ENCODE assay signal across 1 cellular context in the genomic region with DNA sequence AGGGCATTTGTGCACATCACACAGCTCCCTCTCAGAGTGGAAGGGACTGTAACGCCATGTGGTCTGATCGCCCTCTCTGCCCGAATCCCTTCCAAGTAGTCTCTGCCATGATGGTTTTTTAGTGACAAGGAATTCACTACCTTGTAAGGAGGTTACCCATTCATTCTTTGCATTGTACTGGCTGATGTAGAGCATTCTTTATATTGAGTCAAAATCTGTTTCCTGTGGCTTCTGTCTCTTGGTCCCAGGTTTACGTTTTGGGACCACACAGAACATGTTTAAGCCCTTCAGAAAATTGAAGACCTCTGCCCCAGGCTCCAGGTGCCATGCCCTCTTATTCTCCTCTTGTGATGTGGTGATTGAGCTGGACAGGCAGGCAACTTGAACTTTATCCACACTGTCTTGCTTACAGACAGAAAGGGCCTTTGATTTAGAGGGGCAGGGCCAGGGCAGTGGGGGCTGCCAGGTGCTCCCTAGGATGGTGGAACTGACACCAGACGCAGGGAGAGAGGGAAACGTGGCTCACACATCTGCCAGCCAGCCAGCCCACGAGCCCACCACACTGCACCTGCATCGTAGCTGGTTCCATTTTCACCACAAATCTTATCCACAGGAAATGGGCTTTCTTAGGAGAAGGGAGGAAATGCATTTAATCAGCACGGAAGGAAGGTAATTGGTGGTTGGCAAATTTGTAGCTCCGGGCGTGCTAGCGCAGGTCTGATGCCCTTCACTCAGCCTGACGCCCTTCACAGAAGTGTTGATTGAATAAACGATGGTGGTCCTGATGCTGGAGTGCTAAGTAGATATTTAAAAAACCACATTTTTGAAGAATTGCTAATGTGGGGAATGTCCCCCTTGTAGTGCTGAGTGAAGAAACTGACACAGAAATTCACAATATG.
TF ChIP-seq lines count a peak whose summit lies in the region.

No MANE protein-coding gene starts in this region.

TF ChIP-seq in GM23338, 12 proteins besides CTCF, POLR2A, EP300 and RAD21 (continued from another document):
- TF ChIP-seq, protein P1, sequence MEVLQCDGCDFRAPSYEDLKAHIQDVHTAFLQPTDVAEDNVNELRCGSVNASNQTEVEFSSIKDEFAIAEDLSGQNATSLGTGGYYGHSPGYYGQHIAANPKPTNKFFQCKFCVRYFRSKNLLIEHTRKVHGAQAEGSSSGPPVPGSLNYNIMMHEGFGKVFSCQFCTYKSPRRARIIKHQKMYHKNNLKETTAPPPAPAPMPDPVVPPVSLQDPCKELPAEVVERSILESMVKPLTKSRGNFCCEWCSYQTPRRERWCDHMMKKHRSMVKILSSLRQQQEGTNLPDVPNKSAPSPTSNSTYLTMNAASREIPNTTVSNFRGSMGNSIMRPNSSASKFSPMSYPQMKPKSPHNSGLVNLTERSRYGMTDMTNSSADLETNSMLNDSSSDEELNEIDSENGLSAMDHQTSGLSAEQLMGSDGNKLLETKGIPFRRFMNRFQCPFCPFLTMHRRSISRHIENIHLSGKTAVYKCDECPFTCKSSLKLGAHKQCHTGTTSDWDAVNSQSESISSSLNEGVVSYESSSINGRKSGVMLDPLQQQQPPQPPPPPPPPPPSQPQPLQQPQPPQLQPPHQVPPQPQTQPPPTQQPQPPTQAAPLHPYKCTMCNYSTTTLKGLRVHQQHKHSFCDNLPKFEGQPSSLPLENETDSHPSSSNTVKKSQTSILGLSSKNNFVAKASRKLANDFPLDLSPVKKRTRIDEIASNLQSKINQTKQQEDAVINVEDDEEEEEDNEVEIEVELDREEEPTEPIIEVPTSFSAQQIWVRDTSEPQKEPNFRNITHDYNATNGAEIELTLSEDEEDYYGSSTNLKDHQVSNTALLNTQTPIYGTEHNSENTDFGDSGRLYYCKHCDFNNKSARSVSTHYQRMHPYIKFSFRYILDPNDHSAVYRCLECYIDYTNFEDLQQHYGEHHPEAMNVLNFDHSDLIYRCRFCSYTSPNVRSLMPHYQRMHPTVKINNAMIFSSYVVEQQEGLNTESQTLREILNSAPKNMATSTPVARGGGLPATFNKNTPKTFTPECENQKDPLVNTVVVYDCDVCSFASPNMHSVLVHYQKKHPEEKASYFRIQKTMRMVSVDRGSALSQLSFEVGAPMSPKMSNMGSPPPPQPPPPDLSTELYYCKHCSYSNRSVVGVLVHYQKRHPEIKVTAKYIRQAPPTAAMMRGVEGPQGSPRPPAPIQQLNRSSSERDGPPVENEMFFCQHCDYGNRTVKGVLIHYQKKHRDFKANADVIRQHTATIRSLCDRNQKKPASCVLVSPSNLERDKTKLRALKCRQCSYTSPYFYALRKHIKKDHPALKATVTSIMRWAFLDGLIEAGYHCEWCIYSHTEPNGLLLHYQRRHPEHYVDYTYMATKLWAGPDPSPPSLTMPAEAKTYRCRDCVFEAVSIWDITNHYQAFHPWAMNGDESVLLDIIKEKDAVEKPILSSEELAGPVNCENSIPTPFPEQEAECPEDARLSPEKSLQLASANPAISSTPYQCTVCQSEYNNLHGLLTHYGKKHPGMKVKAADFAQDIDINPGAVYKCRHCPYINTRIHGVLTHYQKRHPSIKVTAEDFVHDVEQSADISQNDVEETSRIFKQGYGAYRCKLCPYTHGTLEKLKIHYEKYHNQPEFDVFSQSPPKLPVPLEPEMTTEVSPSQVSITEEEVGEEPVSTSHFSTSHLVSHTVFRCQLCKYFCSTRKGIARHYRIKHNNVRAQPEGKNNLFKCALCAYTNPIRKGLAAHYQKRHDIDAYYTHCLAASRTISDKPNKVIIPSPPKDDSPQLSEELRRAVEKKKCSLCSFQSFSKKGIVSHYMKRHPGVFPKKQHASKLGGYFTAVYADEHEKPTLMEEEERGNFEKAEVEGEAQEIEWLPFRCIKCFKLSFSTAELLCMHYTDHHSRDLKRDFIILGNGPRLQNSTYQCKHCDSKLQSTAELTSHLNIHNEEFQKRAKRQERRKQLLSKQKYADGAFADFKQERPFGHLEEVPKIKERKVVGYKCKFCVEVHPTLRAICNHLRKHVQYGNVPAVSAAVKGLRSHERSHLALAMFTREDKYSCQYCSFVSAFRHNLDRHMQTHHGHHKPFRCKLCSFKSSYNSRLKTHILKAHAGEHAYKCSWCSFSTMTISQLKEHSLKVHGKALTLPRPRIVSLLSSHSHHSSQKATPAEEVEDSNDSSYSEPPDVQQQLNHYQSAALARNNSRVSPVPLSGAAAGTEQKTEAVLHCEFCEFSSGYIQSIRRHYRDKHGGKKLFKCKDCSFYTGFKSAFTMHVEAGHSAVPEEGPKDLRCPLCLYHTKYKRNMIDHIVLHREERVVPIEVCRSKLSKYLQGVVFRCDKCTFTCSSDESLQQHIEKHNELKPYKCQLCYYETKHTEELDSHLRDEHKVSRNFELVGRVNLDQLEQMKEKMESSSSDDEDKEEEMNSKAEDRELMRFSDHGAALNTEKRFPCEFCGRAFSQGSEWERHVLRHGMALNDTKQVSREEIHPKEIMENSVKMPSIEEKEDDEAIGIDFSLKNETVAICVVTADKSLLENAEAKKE (CRISPR knock-in tag; IDR thresholded peaks at IDR 0.05), result no peak
- TF ChIP-seq, protein P2, sequence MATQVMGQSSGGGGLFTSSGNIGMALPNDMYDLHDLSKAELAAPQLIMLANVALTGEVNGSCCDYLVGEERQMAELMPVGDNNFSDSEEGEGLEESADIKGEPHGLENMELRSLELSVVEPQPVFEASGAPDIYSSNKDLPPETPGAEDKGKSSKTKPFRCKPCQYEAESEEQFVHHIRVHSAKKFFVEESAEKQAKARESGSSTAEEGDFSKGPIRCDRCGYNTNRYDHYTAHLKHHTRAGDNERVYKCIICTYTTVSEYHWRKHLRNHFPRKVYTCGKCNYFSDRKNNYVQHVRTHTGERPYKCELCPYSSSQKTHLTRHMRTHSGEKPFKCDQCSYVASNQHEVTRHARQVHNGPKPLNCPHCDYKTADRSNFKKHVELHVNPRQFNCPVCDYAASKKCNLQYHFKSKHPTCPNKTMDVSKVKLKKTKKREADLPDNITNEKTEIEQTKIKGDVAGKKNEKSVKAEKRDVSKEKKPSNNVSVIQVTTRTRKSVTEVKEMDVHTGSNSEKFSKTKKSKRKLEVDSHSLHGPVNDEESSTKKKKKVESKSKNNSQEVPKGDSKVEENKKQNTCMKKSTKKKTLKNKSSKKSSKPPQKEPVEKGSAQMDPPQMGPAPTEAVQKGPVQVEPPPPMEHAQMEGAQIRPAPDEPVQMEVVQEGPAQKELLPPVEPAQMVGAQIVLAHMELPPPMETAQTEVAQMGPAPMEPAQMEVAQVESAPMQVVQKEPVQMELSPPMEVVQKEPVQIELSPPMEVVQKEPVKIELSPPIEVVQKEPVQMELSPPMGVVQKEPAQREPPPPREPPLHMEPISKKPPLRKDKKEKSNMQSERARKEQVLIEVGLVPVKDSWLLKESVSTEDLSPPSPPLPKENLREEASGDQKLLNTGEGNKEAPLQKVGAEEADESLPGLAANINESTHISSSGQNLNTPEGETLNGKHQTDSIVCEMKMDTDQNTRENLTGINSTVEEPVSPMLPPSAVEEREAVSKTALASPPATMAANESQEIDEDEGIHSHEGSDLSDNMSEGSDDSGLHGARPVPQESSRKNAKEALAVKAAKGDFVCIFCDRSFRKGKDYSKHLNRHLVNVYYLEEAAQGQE (IDR thresholded peaks at IDR 0.05; ENCODE audit: unreplicated experiment), result no peak
- no peak for TF ChIP-seq POLR2AphosphoS5 (IDR thresholded peaks at IDR 0.05; ENCODE audit: low read depth)
- TF ChIP-seq EZH2phosphoT487 (IDR thresholded peaks at IDR 0.05; ENCODE audit: unreplicated experiment), result no peak
- no peak for TF ChIP-seq ZNF331 (CRISPR knock-in tag; IDR thresholded peaks at IDR 0.05; ENCODE audit: low read depth)
- no peak for TF ChIP-seq EZH2 (IDR thresholded peaks at IDR 0.05; ENCODE audit: low read depth, unreplicated experiment)
- TF ChIP-seq CREB1 (CRISPR knock-in tag; IDR thresholded peaks at IDR 0.05; ENCODE audit: low read depth), result no peak
- no peak for TF ChIP-seq ZNF114 (CRISPR knock-in tag; IDR thresholded peaks at IDR 0.05)
- no peak for TF ChIP-seq STAT1 (IDR thresholded peaks at IDR 0.05; ENCODE audit: unreplicated experiment)
- TF ChIP-seq, protein P3, sequence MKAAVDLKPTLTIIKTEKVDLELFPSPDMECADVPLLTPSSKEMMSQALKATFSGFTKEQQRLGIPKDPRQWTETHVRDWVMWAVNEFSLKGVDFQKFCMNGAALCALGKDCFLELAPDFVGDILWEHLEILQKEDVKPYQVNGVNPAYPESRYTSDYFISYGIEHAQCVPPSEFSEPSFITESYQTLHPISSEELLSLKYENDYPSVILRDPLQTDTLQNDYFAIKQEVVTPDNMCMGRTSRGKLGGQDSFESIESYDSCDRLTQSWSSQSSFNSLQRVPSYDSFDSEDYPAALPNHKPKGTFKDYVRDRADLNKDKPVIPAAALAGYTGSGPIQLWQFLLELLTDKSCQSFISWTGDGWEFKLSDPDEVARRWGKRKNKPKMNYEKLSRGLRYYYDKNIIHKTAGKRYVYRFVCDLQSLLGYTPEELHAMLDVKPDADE (IDR thresholded peaks at IDR 0.05), result no peak
